In genomic region chr22:38782402-38783094, GRCh38 we compare ENCODE assay signal across 9 cellular contexts.
A peak's percentile ranks its signal among the peaks of the same experiment; 100 is the strongest.
DNase-seq lines count a peak whose midpoint lies in the region; ATAC-seq and TF ChIP-seq lines count a peak whose summit lies in the region.
"Had no signal": no experiment of that assay in that cellular context is flagged by ENCODE, and none has a peak within 500 bp of the region (broad histone marks: within the 10 kb centered on the region; RNA-seq: fewer than 3 reads in every experiment).

No MANE protein-coding gene starts in this region.

- DNase-seq in GM10248 (ENCODE audit: extremely low spot score) (peak; percentile 19), NCI-H69 (lab: John Stamatoyannopoulos, UW) (peak; percentile 42), caudate nucleus (lab: John Stamatoyannopoulos, UW) (peak in 13 of 61 donors; percentile 5 to 75 (median 29)), nephron progenitor cell (peak; percentile 42), DMS 273 (lab: John Stamatoyannopoulos, UW; ENCODE audit: unreplicated experiment) (no peak)
- DNase-seq: activated CD4-positive, alpha-beta T cell treated with anti-CD3 and anti-CD28 coated beads, Interleukin-2, amount 10 ng/mL, durations not matched to agents 24 days and 14 days had no signal

- CTCF ChIA-PET in GM10248 (lab: Yijun Ruan, JAX): interaction anchor here (1.1 to 1.6 kb wide), 2 partner anchors 13 to 14 kb away, joined by 7 to 12 read pairs; no protein-coding TSS in a partner anchor

- peak overlapping the region; percentile 30 for H3K27ac ChIP-seq in caudate nucleus (ENCODE audit: low read depth, low read length)

- peak overlapping the region; percentile 44 for H3K4me3 Mint-ChIP-seq in nephron progenitor cell
- H3K4me3 Mint-ChIP-seq: activated CD4-positive, alpha-beta T cell treated with anti-CD3 and anti-CD28 coated beads, Interleukin-2, amount 10 ng/mL, durations not matched to agents 24 days and 14 days had no signal

- no peaks in the 10 kb centered on the region for H3K27me3 Mint-ChIP-seq in nephron progenitor cell (ENCODE audit: low read depth, poor library complexity)
- H3K27me3 Mint-ChIP-seq: activated CD4-positive, alpha-beta T cell treated with anti-CD3 and anti-CD28 coated beads, Interleukin-2, amount 10 ng/mL, durations not matched to agents 24 days and 14 days had no signal

- H3K27ac Mint-ChIP-seq in nephron progenitor cell: peak overlapping the region; percentile 94
- H3K27ac Mint-ChIP-seq: activated CD4-positive, alpha-beta T cell treated with anti-CD3 and anti-CD28 coated beads, Interleukin-2, amount 10 ng/mL, durations not matched to agents 24 days and 14 days had no signal

- H3K36me3 Mint-ChIP-seq in nephron progenitor cell (ENCODE audit: low read depth): peaks cover 31% of the 10 kb centered on the region

- POLR2A ChIA-PET in GM10248 (lab: Yijun Ruan, JAX): no interaction called here

- no peaks in the 10 kb centered on the region for H3K9me3 Mint-ChIP-seq in nephron progenitor cell
- H3K9me3 Mint-ChIP-seq: activated CD4-positive, alpha-beta T cell treated with anti-CD3 and anti-CD28 coated beads, Interleukin-2, amount 10 ng/mL, durations not matched to agents 24 days and 14 days had no signal

- TF ChIP-seq CTCF in GM10248 (IDR thresholded peaks at IDR 0.05; ENCODE audit: control extremely low read depth, extremely low read depth, low read depth, missing control alignments) (no peak), nephron progenitor cell (IDR thresholded peaks at IDR 0.05) (no peak)

- peaks cover 29% of the 10 kb centered on the region for H3K4me1 Mint-ChIP-seq in nephron progenitor cell

- ATAC-seq in HG03571 (IDR thresholded peaks at IDR 0.05; ENCODE audit: unreplicated experiment) (no peak), GM21528 (IDR thresholded peaks at IDR 0.05; ENCODE audit: low FRiP score, unreplicated experiment) (no peak), GM18502 (IDR thresholded peaks at IDR 0.05; ENCODE audit: poor library complexity, unreplicated experiment) (no peak)
